26 cellular contexts compared by ENCODE assay signal in the genomic region with DNA sequence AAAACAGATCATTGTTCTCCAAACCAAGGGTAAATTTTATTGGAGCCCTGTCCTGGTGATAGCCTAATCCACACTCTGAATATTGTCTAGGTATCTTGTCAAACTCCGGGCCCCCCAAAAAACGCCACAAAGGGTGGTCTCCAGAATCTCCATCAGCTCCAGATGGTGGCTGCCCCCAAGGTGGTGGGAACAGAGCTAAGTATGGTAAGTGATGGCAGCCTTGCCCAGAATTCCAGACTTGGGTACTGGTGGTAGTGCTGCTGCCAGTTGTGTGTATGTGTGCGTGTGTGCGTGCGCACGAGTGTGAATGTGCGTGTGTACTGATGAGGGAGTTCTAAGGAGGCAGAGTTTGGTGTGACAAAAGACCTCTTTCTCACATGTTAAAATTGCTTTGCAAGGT.
"Had no signal": no experiment of that assay in that cellular context is flagged by ENCODE, and none has a peak within 500 bp of the region (broad histone marks: within the 10 kb centered on the region; RNA-seq: fewer than 3 reads in every experiment).

No MANE protein-coding gene starts in this region.

- H3K27ac Mint-ChIP-seq: naive B cell; natural killer cell treated with Interleukin-12 subunit alpha and Interleukin-12 subunit beta and Interleukin-15 and Interleukin-18, amount 100 ng/mL, for 72 hours; stimulated activated effector memory CD8-positive, alpha-beta T cell treated with anti-CD3 and anti-CD28 coated beads, Interleukin-12 subunit alpha, Interleukin-12 subunit beta, amount 100 ng/mL, for 72 hours; stimulated activated naive B cell treated with anti-CD40 and anti-IgM and Interleukin-4, amounts not matched to agents 10 μg/mL and 1 μg/mL and 100 μg/mL, for 72 hours; stimulated activated naive CD8-positive, alpha-beta T cell treated with anti-CD3 and anti-CD28 coated beads, Interleukin-15, Interleukin-2, amounts not matched to agents 100 ng/mL and 50 ng/mL, for 24 hours had no signal

- DNase-seq: naive B cell; naive thymus-derived CD8-positive, alpha-beta T cell; nephron progenitor cell; pancreas; right cardiac atrium; stimulated activated CD4-positive, alpha-beta T cell treated with anti-CD3 and anti-CD28 coated beads, Interleukin-15, amount 100 ng/mL, for 24 hours; stimulated activated CD4-positive, alpha-beta T cell treated with anti-CD3 and anti-CD28 coated beads, Interleukin-2, amount 100 ng/mL, for 24 hours; stimulated activated CD4-positive, alpha-beta T cell treated with anti-CD3 and anti-CD28 coated beads, Interleukin-2, amount 100 ng/mL, for 48 hours; stimulated activated CD4-positive, alpha-beta T cell treated with anti-CD3 and anti-CD28 coated beads, Interleukin-4, amount 100 ng/mL, for 24 hours; stimulated activated naive B cell treated with anti-CD40 and anti-IgM and Interleukin-4, amounts not matched to agents 10 μg/mL and 1 μg/mL and 100 μg/mL, for 72 hours; stimulated activated naive CD4-positive, alpha-beta T cell treated with Interleukin-2 at 50 U/mL for 16 hours; thyroid gland; trophoblast cell; upper lobe of left lung had no signal

- H3K9me3 Mint-ChIP-seq: naive B cell; naive thymus-derived CD8-positive, alpha-beta T cell; natural killer cell treated with Interleukin-12 subunit alpha and Interleukin-12 subunit beta and Interleukin-15 and Interleukin-18, amount 100 ng/mL, for 72 hours; nephron progenitor cell; neural crest cell; stimulated activated effector memory CD8-positive, alpha-beta T cell treated with anti-CD3 and anti-CD28 coated beads, Interleukin-12 subunit alpha, Interleukin-12 subunit beta, amount 100 ng/mL, for 72 hours; stimulated activated naive CD8-positive, alpha-beta T cell treated with anti-CD3 and anti-CD28 coated beads, Interleukin-15, Interleukin-2, amounts not matched to agents 100 ng/mL and 50 ng/mL, for 24 hours had no signal

- H3K27me3 ChIP-seq: neutrophil, pancreas, right lobe of liver, thyroid gland, tibial nerve, upper lobe of left lung had no signal

- H3K36me3 Mint-ChIP-seq: naive B cell; naive thymus-derived CD8-positive, alpha-beta T cell; natural killer cell treated with Interleukin-12 subunit alpha and Interleukin-12 subunit beta and Interleukin-15 and Interleukin-18, amount 100 ng/mL, for 72 hours; stimulated activated effector memory CD8-positive, alpha-beta T cell treated with anti-CD3 and anti-CD28 coated beads, Interleukin-12 subunit alpha, Interleukin-12 subunit beta, amount 100 ng/mL, for 72 hours; stimulated activated naive B cell treated with anti-CD40 and anti-IgM and Interleukin-4, amounts not matched to agents 10 μg/mL and 1 μg/mL and 100 μg/mL, for 72 hours had no signal

- H3K4me3 Mint-ChIP-seq: naive B cell; naive thymus-derived CD8-positive, alpha-beta T cell; natural killer cell treated with Interleukin-12 subunit alpha and Interleukin-12 subunit beta and Interleukin-15 and Interleukin-18, amount 100 ng/mL, for 72 hours; nephron progenitor cell; neural crest cell; stimulated activated effector memory CD8-positive, alpha-beta T cell treated with anti-CD3 and anti-CD28 coated beads, Interleukin-12 subunit alpha, Interleukin-12 subunit beta, amount 100 ng/mL, for 72 hours; stimulated activated naive B cell treated with anti-CD40 and anti-IgM and Interleukin-4, amounts not matched to agents 10 μg/mL and 1 μg/mL and 100 μg/mL, for 72 hours; stimulated activated naive CD8-positive, alpha-beta T cell treated with anti-CD3 and anti-CD28 coated beads, Interleukin-15, Interleukin-2, amounts not matched to agents 100 ng/mL and 50 ng/mL, for 24 hours had no signal

- H3K27ac ChIP-seq: neutrophil, pancreas, prostate gland, right lobe of liver, skin epidermis, thoracic aorta, thyroid gland, upper lobe of left lung had no signal

- FAIRE-seq: pancreas, urothelium cell line had no signal

- H3K4me2 ChIP-seq: smooth muscle cell had no signal

- H3K4me3 ChIP-seq: pancreas, prostate gland, right lobe of liver, skin epidermis, smooth muscle cell, thoracic aorta, thyroid gland, tibial nerve, upper lobe of left lung had no signal

- H3K36me3 ChIP-seq: neutrophil, pancreas, right lobe of liver, thoracic aorta, thyroid gland, upper lobe of left lung had no signal

- H3K4me1 ChIP-seq: prostate gland, right lobe of liver, thyroid gland had no signal

- H3K9me3 ChIP-seq: neutrophil, pancreas, prostate gland, right lobe of liver, thoracic aorta, thyroid gland, tibial nerve, upper lobe of left lung had no signal

- ATAC-seq: natural killer cell treated with Interleukin-12 subunit alpha and Interleukin-12 subunit beta and Interleukin-15 and Interleukin-18, amount 100 ng/mL, for 72 hours; stimulated activated effector memory CD8-positive, alpha-beta T cell treated with anti-CD3 and anti-CD28 coated beads, Interleukin-12 subunit alpha, Interleukin-12 subunit beta, amount 100 ng/mL, for 72 hours; stimulated activated naive B cell treated with anti-CD40 and anti-IgM and Interleukin-4, amounts not matched to agents 10 μg/mL and 1 μg/mL and 100 μg/mL, for 72 hours had no signal

- H3K4me1 Mint-ChIP-seq: naive B cell had no signal
